1 cellular context compared by ENCODE assay signal in genomic region chr20:34262488-34263288, GRCh38.
TF ChIP-seq lines count a peak whose summit lies in the region.

No MANE protein-coding gene starts in this region.

TF ChIP-seq in HepG2, 621 proteins besides CTCF, POLR2A, EP300 and RAD21 (continued from another document and continues in another):
- TF ChIP-seq MAX (IDR thresholded peaks at IDR 0.05) = peak; percentile 47; the same call in 1 of the 2 replicates
- TF ChIP-seq ZNF687 (CRISPR knock-in tag; IDR thresholded peaks at IDR 0.05) = peak; percentile 57; the same call in 1 of the 2 replicates
- no peak for TF ChIP-seq GLMP (CRISPR knock-in tag; IDR thresholded peaks at IDR 0.05; ENCODE audit: borderline replicate concordance)
- no peak for TF ChIP-seq DRAP1 (CRISPR knock-in tag; IDR thresholded peaks at IDR 0.05)
- no peak for TF ChIP-seq TARDBP (CRISPR knock-in tag; IDR thresholded peaks at IDR 0.05)
- TF ChIP-seq PBX3 (CRISPR knock-in tag; IDR thresholded peaks at IDR 0.05; ENCODE audit: borderline replicate concordance) = no peak
- no peak for TF ChIP-seq SRSF9 (IDR thresholded peaks at IDR 0.05; ENCODE audit: borderline replicate concordance, insufficient read depth, low read depth, low read length, poor library complexity, severe bottlenecking)
- TF ChIP-seq YEATS2 (CRISPR knock-in tag; IDR thresholded peaks at IDR 0.05; ENCODE audit: borderline replicate concordance) = no peak
- 0 out of 2 replicates have a peak, but pooled peaks have one; percentile 37 for TF ChIP-seq ZBTB7B (CRISPR knock-in tag; IDR thresholded peaks at IDR 0.05)
- no peak for TF ChIP-seq PCBP1 (IDR thresholded peaks at IDR 0.05; ENCODE audit: borderline replicate concordance, low read depth, low read length)
- no peak for TF ChIP-seq GABPB1 (CRISPR knock-in tag; IDR thresholded peaks at IDR 0.05)
- no peak for TF ChIP-seq KLF11 (CRISPR knock-in tag; IDR thresholded peaks at IDR 0.05)
- no peak for TF ChIP-seq ZNF44 (CRISPR knock-in tag; IDR thresholded peaks at IDR 0.05)
- TF ChIP-seq ZNF709 (CRISPR knock-in tag; IDR thresholded peaks at IDR 0.05) = no peak
- TF ChIP-seq CENPT (CRISPR knock-in tag; IDR thresholded peaks at IDR 0.05; ENCODE audit: low read depth) = no peak
- no peak for TF ChIP-seq CBFB (CRISPR knock-in tag; IDR thresholded peaks at IDR 0.05)
- no peak for TF ChIP-seq U2AF1 (optimal IDR thresholded peaks at IDR 0.05; ENCODE audit: low read depth, low read length)
- TF ChIP-seq FOXP4 (CRISPR knock-in tag; IDR thresholded peaks at IDR 0.05) = no peak
- TF ChIP-seq ELF4 (CRISPR knock-in tag; IDR thresholded peaks at IDR 0.05; ENCODE audit: borderline replicate concordance) = peak; percentile 54; the same call in 1 of the 2 replicates
- no peak for TF ChIP-seq CCAR2 (optimal IDR thresholded peaks at IDR 0.05; ENCODE audit: low read depth, low read length)
- TF ChIP-seq ATF1 (CRISPR knock-in tag; IDR thresholded peaks at IDR 0.05) = no peak
- TF ChIP-seq HMGXB3 (CRISPR knock-in tag; IDR thresholded peaks at IDR 0.05; ENCODE audit: borderline replicate concordance) = no peak
- TF ChIP-seq ZNF205 (CRISPR knock-in tag; IDR thresholded peaks at IDR 0.05) = peak; percentile 35; the same call in 1 of the 2 replicates
- TF ChIP-seq ZNF550 (CRISPR knock-in tag; IDR thresholded peaks at IDR 0.05; ENCODE audit: borderline replicate concordance) = peak; percentile 83; the same call in 1 of the 2 replicates
- no peak for TF ChIP-seq ZNF577 (CRISPR knock-in tag; IDR thresholded peaks at IDR 0.05; ENCODE audit: borderline replicate concordance, low read depth)
- TF ChIP-seq ZNF12 (CRISPR knock-in tag; IDR thresholded peaks at IDR 0.05) = no peak
- TF ChIP-seq ZNF282 (IDR thresholded peaks at IDR 0.05; ENCODE audit: partially characterized antibody) = no peak
- no peak for TF ChIP-seq ZNF558 (CRISPR knock-in tag; IDR thresholded peaks at IDR 0.05; ENCODE audit: borderline replicate concordance)
- no peak for TF ChIP-seq MLLT10 (CRISPR knock-in tag; IDR thresholded peaks at IDR 0.05)
- no peak for TF ChIP-seq GATAD1 (CRISPR knock-in tag; IDR thresholded peaks at IDR 0.05)
- TF ChIP-seq TMF1 (CRISPR knock-in tag; IDR thresholded peaks at IDR 0.05; ENCODE audit: low read depth) = no peak
- TF ChIP-seq THAP7 (CRISPR knock-in tag; IDR thresholded peaks at IDR 0.05) = no peak
- TF ChIP-seq ZNF383 (CRISPR knock-in tag; IDR thresholded peaks at IDR 0.05; ENCODE audit: borderline replicate concordance) = 0 out of 2 replicates have a peak, but pooled peaks have one; percentile 55
- TF ChIP-seq ZNF547 (CRISPR knock-in tag; IDR thresholded peaks at IDR 0.05) = no peak
- no peak for TF ChIP-seq CBX2 (IDR thresholded peaks at IDR 0.05; ENCODE audit: low read depth, low read length)
- no peak for TF ChIP-seq CBX2 (CRISPR knock-in tag; IDR thresholded peaks at IDR 0.05; ENCODE audit: low read depth)
- TF ChIP-seq MBD4 (IDR thresholded peaks at IDR 0.05; ENCODE audit: borderline replicate concordance, low read length) = no peak
- no peak for TF ChIP-seq TEAD2 (CRISPR knock-in tag; IDR thresholded peaks at IDR 0.05)
- TF ChIP-seq NPAS2 (CRISPR knock-in tag; IDR thresholded peaks at IDR 0.05; ENCODE audit: borderline replicate concordance) = no peak
- TF ChIP-seq ZNF792 (CRISPR knock-in tag; IDR thresholded peaks at IDR 0.05) = 0 out of 2 replicates have a peak, but pooled peaks have one; percentile 10
- TF ChIP-seq KAT8 (CRISPR knock-in tag; IDR thresholded peaks at IDR 0.05) = no peak
- TF ChIP-seq RORA (CRISPR knock-in tag; IDR thresholded peaks at IDR 0.05) = no peak
- TF ChIP-seq ZNF75D (CRISPR knock-in tag; IDR thresholded peaks at IDR 0.05; ENCODE audit: borderline replicate concordance) = no peak
- no peak for TF ChIP-seq ZNF841 (CRISPR knock-in tag; IDR thresholded peaks at IDR 0.05; ENCODE audit: borderline replicate concordance)
- TF ChIP-seq CENPX (CRISPR knock-in tag; IDR thresholded peaks at IDR 0.05) = no peak
- TF ChIP-seq THAP11 (CRISPR knock-in tag; IDR thresholded peaks at IDR 0.05) = 0 out of 2 replicates have a peak, but pooled peaks have one; percentile 24
- peak; percentile 49; the same call in 1 of the 2 replicates for TF ChIP-seq RARA (CRISPR knock-in tag; IDR thresholded peaks at IDR 0.05)
- TF ChIP-seq ZNF235 (CRISPR knock-in tag; IDR thresholded peaks at IDR 0.05; ENCODE audit: borderline replicate concordance) = no peak
- no peak for TF ChIP-seq CC2D1A (CRISPR knock-in tag; IDR thresholded peaks at IDR 0.05)
- TF ChIP-seq KDM2A (CRISPR knock-in tag; IDR thresholded peaks at IDR 0.05; ENCODE audit: borderline replicate concordance, low read depth) = peak; percentile 44; the same call in 1 of the 2 replicates
- TF ChIP-seq E2F1 (CRISPR knock-in tag; IDR thresholded peaks at IDR 0.05) = no peak
- TF ChIP-seq DPF2 (CRISPR knock-in tag; IDR thresholded peaks at IDR 0.05; ENCODE audit: borderline replicate concordance, low read depth) = peak; percentile 61
- no peak for TF ChIP-seq ZNF766 (CRISPR knock-in tag; IDR thresholded peaks at IDR 0.05; ENCODE audit: borderline replicate concordance)
- no peak for TF ChIP-seq ISX (CRISPR knock-in tag; conservative IDR thresholded peaks at IDR 0.05)
- TF ChIP-seq HMG20B (CRISPR knock-in tag; conservative IDR thresholded peaks at IDR 0.05) = no peak
